In the genomic region with DNA sequence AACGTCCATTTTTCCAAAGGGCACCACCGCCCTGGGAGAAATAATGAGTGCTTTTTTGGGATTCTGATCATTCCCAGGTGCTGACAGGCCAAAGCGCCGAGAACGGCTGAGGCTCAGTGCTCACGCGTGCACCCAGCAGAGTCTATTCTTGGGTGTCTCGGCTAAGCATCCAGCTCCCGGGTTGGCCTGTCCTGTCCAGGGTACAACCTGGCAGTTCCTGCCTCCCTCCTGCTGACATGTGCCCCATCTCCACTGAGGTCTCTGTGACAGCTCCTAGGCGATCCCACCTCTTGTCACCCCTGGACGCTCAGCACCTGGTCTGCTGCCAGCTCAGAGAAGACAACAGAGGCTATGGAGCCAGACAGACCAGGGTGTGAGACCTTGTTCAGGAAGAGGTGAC, we compare ENCODE assay signal across 21 cellular contexts.
DNase-seq lines count a peak whose midpoint lies in the region; ATAC-seq, FAIRE-seq and TF ChIP-seq lines count a peak whose summit lies in the region.
"Had no signal": no experiment of that assay in that cellular context is flagged by ENCODE, and none has a peak within 500 bp of the region (broad histone marks: within the 10 kb centered on the region; RNA-seq: fewer than 3 reads in every experiment).

No MANE protein-coding gene starts in this region.

- no peak overlapping the region for H3K9ac ChIP-seq in mesendoderm (ENCODE audit: low read length)

- H3K27me3 ChIP-seq in bronchial epithelial cell (ENCODE audit: control insufficient read depth, insufficient read depth, low read length) (peaks cover 1% of the 10 kb centered on the region), mesendoderm (ENCODE audit: insufficient read depth, low read length, poor library complexity) (no peaks in the 10 kb centered on the region)

- H4K8ac ChIP-seq in mesendoderm (ENCODE audit: low read depth, low read length): no peak overlapping the region

- peak overlapping the region; percentile 25 for H3K56ac ChIP-seq in mesendoderm (ENCODE audit: low read length)

- no peaks in the 10 kb centered on the region for H3K36me3 ChIP-seq in bronchial epithelial cell (ENCODE audit: control insufficient read depth, insufficient read depth, low read length)
- no peaks in the 10 kb centered on the region for H3K36me3 ChIP-seq in mesendoderm (ENCODE audit: control insufficient read depth, insufficient read depth, low read length)

- H2BK15ac ChIP-seq in mesendoderm (replicated peaks; ENCODE audit: low read depth): no peak overlapping the region

- intact Hi-C loops in left cardiac atrium (cut with DNase I) (no loop called here), Right ventricle myocardium superior (cut with DNase I) (no loop called here)

- no peak overlapping the region for H2BK120ac ChIP-seq in mesendoderm (ENCODE audit: low read depth, low read length)

- no peak overlapping the region for H2AK5ac ChIP-seq in mesendoderm (ENCODE audit: low read length)

- peak; percentile 55 for FAIRE-seq in bronchial epithelial cell (lab: Jason Lieb, UNC)
- FAIRE-seq: A549, GM12891, GM18507 had no signal

- no peak overlapping the region for H3K4me2 ChIP-seq in mesendoderm (ENCODE audit: low read length)
- H3K4me2 ChIP-seq: A549 had no signal

- H3K23ac ChIP-seq in mesendoderm (ENCODE audit: low read length): no peak overlapping the region

- H4K5ac ChIP-seq in mesendoderm (ENCODE audit: low read length): no peak overlapping the region

- ATAC-seq in left cardiac atrium: peak; percentile 56 to 76
- no peak for ATAC-seq in Right ventricle myocardium superior (ENCODE audit: poor library complexity)
- ATAC-seq in GM18861 (IDR thresholded peaks at IDR 0.05; ENCODE audit: unreplicated experiment): no peak
- ATAC-seq: A549 had no signal

- no peak overlapping the region for H3K18ac ChIP-seq in mesendoderm (ENCODE audit: low read length)

- H3K4ac ChIP-seq in mesendoderm (ENCODE audit: low read depth, low read length): no peak overlapping the region

- no peaks in the 10 kb centered on the region for H3K79me1 ChIP-seq in mesendoderm (ENCODE audit: low read length)

- no peak for TF ChIP-seq CTCF in bronchial epithelial cell (IDR thresholded peaks at IDR 0.05; ENCODE audit: insufficient read depth, low read length, severe bottlenecking)

- no peak overlapping the region for H3K4me3 ChIP-seq in bronchial epithelial cell (ENCODE audit: low read depth, low read length)
- H3K4me3 ChIP-seq in mesendoderm (ENCODE audit: low read length): no peak overlapping the region
- H3K4me3 ChIP-seq: A549 had no signal

- no peaks in the 10 kb centered on the region for H3K79me2 ChIP-seq in mesendoderm (ENCODE audit: control insufficient read depth, insufficient read depth, low read length)

- no peak overlapping the region for H3K27ac ChIP-seq in mesendoderm (ENCODE audit: low read depth, low read length)
- H3K27ac ChIP-seq: A549 had no signal

- whole genome bisulfite sequencing in mesendoderm (ENCODE audit: extremely low coverage, insufficient coverage, low lambda C conversion rate): no CpG with 5 or more reads among the region's 11 CpGs

- no peak overlapping the region for H2BK5ac ChIP-seq in mesendoderm (ENCODE audit: low read length)

- DNase-seq in left cardiac atrium: no peak
- no peak for DNase-seq in Right ventricle myocardium superior
- DNase-seq in bronchial epithelial cell (ENCODE audit: low read depth): no peak
- no peak for DNase-seq in mesendoderm
- DNase-seq in iPS-NIHi11 (ENCODE audit: low spot score): no peak
- DNase-seq: 8988T; ACHN; C1 segment of cervical spinal cord; Calu3; CD4-positive, alpha-beta memory T cell; COR-L47; DMS53; DMS79 treated with DMSO at 0.1 percent for 48 hours; GF-D8; GOT3; H7; HCEC 1CT had no signal

- peaks cover 3% of the 10 kb centered on the region for H3K4me1 ChIP-seq in mesendoderm (ENCODE audit: control insufficient read depth, low read depth, low read length)
- H3K4me1 ChIP-seq: A549 had no signal

Comparison
In these comparisons a context has a peak if more than half of its experiments do, and no peak if none do; other contexts are left out.
1. ATAC-seq: peak in left cardiac atrium (2 of 2); none in Right ventricle myocardium superior (single experiment) and GM18861 (single experiment).